Comparison of ENCODE assay signal across 8 cellular contexts in the genomic region with DNA sequence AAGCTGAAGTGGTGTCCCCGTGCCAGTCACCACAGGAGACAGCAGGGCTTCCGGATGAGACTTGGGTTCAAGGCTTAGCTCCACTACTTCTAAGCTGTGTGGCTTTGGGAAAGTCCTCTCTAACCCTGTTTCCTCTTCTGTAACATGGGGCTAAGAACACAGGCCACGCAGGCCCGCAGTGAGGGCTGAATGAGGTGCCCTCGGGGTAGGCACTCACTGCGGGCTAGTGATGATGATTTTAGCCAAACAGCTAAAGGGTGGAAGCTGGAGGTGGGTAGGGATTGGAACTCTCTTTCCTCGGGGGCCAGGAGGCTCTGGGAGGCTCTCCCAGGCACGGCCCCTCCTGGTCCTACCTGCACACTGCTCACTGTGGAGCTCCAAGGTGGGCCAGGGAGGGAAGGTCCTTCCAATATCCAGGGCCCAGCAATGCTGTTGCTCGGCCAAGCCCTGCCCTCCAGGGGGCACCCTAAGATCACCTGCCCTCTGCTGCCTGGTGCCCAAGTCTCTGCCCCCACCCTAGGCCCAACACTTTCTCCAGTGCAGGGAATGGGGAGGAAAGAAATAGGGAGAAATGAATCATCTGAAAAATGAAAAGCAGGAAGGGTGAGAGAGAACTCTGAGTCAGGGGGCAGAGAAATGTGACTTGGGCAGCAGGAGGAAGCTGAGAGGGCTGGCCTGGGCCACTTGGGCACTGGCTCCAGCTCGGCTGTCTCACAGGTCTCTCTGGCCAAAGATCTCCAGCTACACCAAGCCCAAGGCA. TPM values are rescaled to one million over a fixed set of nuclear protein-coding genes. Genes with fewer than 3 reads are reported as not detected.
DNase-seq lines count a peak whose midpoint lies in the region; ATAC-seq and TF ChIP-seq lines count a peak whose summit lies in the region.

No MANE protein-coding gene starts in this region.

- peaks cover 7% of the 10 kb centered on the region for H3F3A ChIP-seq in GM23248 (ENCODE audit: insufficient read depth)

- H3K4me2 ChIP-seq in GM23248 (ENCODE audit: unreplicated experiment): no peak overlapping the region

- POLR2A ChIA-PET in AG04450 (lab: Yijun Ruan, JAX): interaction anchor here (0.6 to 1.7 kb wide), 6 partner anchors 9 to 55 kb away, joined by 3 to 9 read pairs (median 3); a partner anchor contains a TSS

- peak overlapping the region; percentile 68 for H3K9ac ChIP-seq in GM23248

- H3K9me3 Mint-ChIP-seq in mesothelial cell of epicardium: no peaks in the 10 kb centered on the region

- H3K27me3 ChIP-seq in AG04450 (ENCODE audit: control insufficient read depth, insufficient read depth, low read length) (no peaks in the 10 kb centered on the region), GM23248 (replicated peaks; ENCODE audit: insufficient read depth) (no peaks in the 10 kb centered on the region), ascending aorta (no peaks in the 10 kb centered on the region)

- H3K27me3 Mint-ChIP-seq in mesothelial cell of epicardium (ENCODE audit: low read depth): no peaks in the 10 kb centered on the region

- peaks cover 12% of the 10 kb centered on the region for H3K4me1 ChIP-seq in GM23248 (ENCODE audit: insufficient read depth)
- H3K4me1 ChIP-seq in ascending aorta: peaks cover 4 to 12% of the 10 kb centered on the region in 2 donors

- H3K27ac Mint-ChIP-seq in mesothelial cell of epicardium: no peak overlapping the region

- H3K4me3 Mint-ChIP-seq in mesothelial cell of epicardium: no peak overlapping the region

- H3K4me1 Mint-ChIP-seq in mesothelial cell of epicardium: no peaks in the 10 kb centered on the region

- H2AFZ ChIP-seq in GM23248: no peak overlapping the region

- H3K79me2 ChIP-seq in GM23248 (ENCODE audit: insufficient read depth): no peaks in the 10 kb centered on the region

- CTCF ChIA-PET in AG04450 (lab: Charles Lee): interaction anchor here (0.5 to 2.7 kb wide), 25 partner anchors 8 to 250 kb away, joined by 3 to 34 read pairs (median 4); a partner anchor contains a TSS

- no peaks in the 10 kb centered on the region for H4K20me1 ChIP-seq in GM23248 (ENCODE audit: insufficient read depth)

- 73 to 74% methylated on average over 10 of the region's 10 CpGs for WGBS in GM23248 (ENCODE audit: low coverage in 1 of 2, low lambda C conversion rate in 2 of 2, missing lambda C conversion rate in 2 of 2), 2 experiments

- peaks cover 21% of the 10 kb centered on the region for H3K36me3 Mint-ChIP-seq in mesothelial cell of epicardium

- H3K27ac ChIP-seq in AG04450 (ENCODE audit: low read depth, low read length) (peak overlapping the region; percentile 65), GM23248 (peak overlapping the region; percentile 85), ascending aorta (peak overlapping the region; percentile 92 to 95)

- peaks cover 3% of the 10 kb centered on the region; the same call in 1 of the 2 replicates for H3K36me3 ChIP-seq in GM23248 (ENCODE audit: low read depth)
- H3K36me3 ChIP-seq in ascending aorta: peaks cover 56 to 69% of the 10 kb centered on the region in 2 donors

- TF ChIP-seq CTCF in AG04450 (IDR thresholded peaks at IDR 0.05; ENCODE audit: low read depth, low read length) (peak; percentile 64), ascending aorta (IDR thresholded peaks at IDR 0.05) (peak; percentile 76 to 89 (median 83)), mesothelial cell of epicardium (IDR thresholded peaks at IDR 0.05; ENCODE audit: unreplicated experiment) (no peak)

- no peaks in the 10 kb centered on the region for H3K9me2 ChIP-seq in GM23248 (ENCODE audit: insufficient read depth)

- in situ Hi-C loops in GM23248 (cut with MboI): no loop called here
- in situ Hi-C loops in SK-MEL-5 (cut with HindIII; ENCODE audit: low pct_unique_long_range_greater_than_20kb, low sequenced_read_pairs): no loop called here

- DNase-seq in AG04450 (ENCODE audit: low read depth, low spot score) (no peak), GM23248 (peak; percentile 87), SK-MEL-5 (ENCODE audit: low read depth, low spot score) (peak; percentile 50), ascending aorta (ENCODE audit: low spot score in 2 of 2) (peak in 1 of 2 donors; percentile 89), iPS-NIHi7 (ENCODE audit: extremely low spot score) (peak; percentile 75), mesothelial cell of epicardium (ENCODE audit: low spot score in 2 of 2, unreplicated experiment in 2 of 2) (no peak)
- DNase-seq in stimulated activated CD4-positive, alpha-beta T cell treated with anti-CD3 and anti-CD28 coated beads, Interleukin-4, amount 100 ng/mL, for 1 hour: peak; percentile 60

- H3K9me3 ChIP-seq in AG04450 (ENCODE audit: control insufficient read depth, insufficient read depth, low read length) (no peaks in the 10 kb centered on the region), GM23248 (ENCODE audit: low read depth) (no peaks in the 10 kb centered on the region), ascending aorta (no peaks in the 10 kb centered on the region)

- intact Hi-C loops in ascending aorta (cut with DNase I): loop anchor here (1.0 kb wide), 2 partner anchors 27 to 79 kb away; no protein-coding TSS in a partner anchor

- no peak for ATAC-seq in GM18502 (IDR thresholded peaks at IDR 0.05; ENCODE audit: poor library complexity, unreplicated experiment)

- no peak overlapping the region for H3K4me3 ChIP-seq in AG04450 (ENCODE audit: low read depth, low read length)
- no peak overlapping the region for H3K4me3 ChIP-seq in GM23248
- H3K4me3 ChIP-seq in ascending aorta: no peak overlapping the region

RNA-seq across cellular contexts. Expression of a gene that starts 19.2 kb away (rescaled TPM):
- 27.2 and 42.6 TPM in 2 replicates for polyA plus RNA-seq in AG04450 (2011; rRNA removed)
- 7.7 and 8.1 TPM in 2 replicates for polyA minus RNA-seq in AG04450 (2011; rRNA and poly(A)+ RNA removed)
- total RNA-seq in GM23248 (2014; rRNA removed; shearing (Covaris generic)): 294 and 328 TPM in 2 replicates
- 95.0 and 111 TPM in 2 replicates for polyA plus RNA-seq in GM23248 (2016; fragmentation: Nextera tagmentation; extraction: Ambion mirVana)
- 2.8 and 5.2 TPM in 2 replicates for total RNA-seq in SK-MEL-5 (2014; rRNA removed; shearing (Covaris generic))
- polyA plus RNA-seq in SK-MEL-5 (2015; cell fraction: cytosol; rRNA removed): 6.8 and 7.6 TPM in 2 replicates
- 0.84 and 1.9 TPM in 2 replicates for polyA plus RNA-seq in SK-MEL-5 (2015; cell fraction: nucleus; rRNA removed)
- total RNA-seq in ascending aorta: 251 TPM
- total RNA-seq in mesothelial cell of epicardium: 78.1 to 80.4 TPM (median 80.4 TPM) in 3 replicates

RNA-seq across cellular contexts. Expression of a gene that starts 36.4 kb away (rescaled TPM):
- polyA plus RNA-seq in AG04450 (2011; rRNA removed) (1.3 and 1.7 TPM in 2 replicates), GM23248 (2016; fragmentation: Nextera tagmentation; extraction: Ambion mirVana) (1.1 and 1.8 TPM in 2 replicates)
- polyA minus RNA-seq in AG04450 (2011; rRNA and poly(A)+ RNA removed): 1.6 and 2.2 TPM in 2 replicates
- total RNA-seq in GM23248 (2014; rRNA removed; shearing (Covaris generic)): 5.6 and 14.4 TPM in 2 replicates
- 0.11 and 0.98 TPM in 2 replicates for total RNA-seq in SK-MEL-5 (2014; rRNA removed; shearing (Covaris generic))
- 0.39 and 0.87 TPM in 2 replicates for polyA plus RNA-seq in SK-MEL-5 (2015; cell fraction: cytosol; rRNA removed)
- polyA plus RNA-seq in SK-MEL-5 (2015; cell fraction: nucleus; rRNA removed): 11.5 and 18.9 TPM in 2 replicates
- total RNA-seq in ascending aorta (1.3 TPM), mesothelial cell of epicardium (44.3 to 47.1 TPM (median 47.0 TPM) in 3 replicates)

RNA-seq across cellular contexts. Expression of a gene that starts 43.1 kb away (rescaled TPM):
- polyA plus RNA-seq in AG04450 (2011; rRNA removed): 26.4 and 30.3 TPM in 2 replicates
- 40.0 and 53.7 TPM in 2 replicates for polyA minus RNA-seq in AG04450 (2011; rRNA and poly(A)+ RNA removed)
- 11.1 and 16.4 TPM in 2 replicates for total RNA-seq in GM23248 (2014; rRNA removed; shearing (Covaris generic))
- polyA plus RNA-seq in GM23248 (2016; fragmentation: Nextera tagmentation; extraction: Ambion mirVana): 15.3 and 16.2 TPM in 2 replicates
- total RNA-seq in SK-MEL-5 (2014; rRNA removed; shearing (Covaris generic)): 14.5 and 14.6 TPM in 2 replicates
- 55.8 TPM in 2 replicates for polyA plus RNA-seq in SK-MEL-5 (2015; cell fraction: cytosol; rRNA removed)
- polyA plus RNA-seq in SK-MEL-5 (2015; cell fraction: nucleus; rRNA removed): 29.8 and 36.3 TPM in 2 replicates
- total RNA-seq in ascending aorta: 77.0 TPM
- total RNA-seq in mesothelial cell of epicardium: 40.1 to 43.6 TPM (median 42.7 TPM) in 3 replicates

RNA-seq across cellular contexts. Expression of a gene that starts 55.1 kb away (rescaled TPM):
- 50.8 and 63.6 TPM in 2 replicates for polyA plus RNA-seq in AG04450 (2011; rRNA removed)
- 17.9 and 35.4 TPM in 2 replicates for polyA minus RNA-seq in AG04450 (2011; rRNA and poly(A)+ RNA removed)
- total RNA-seq in GM23248 (2014; rRNA removed; shearing (Covaris generic)): 4.6 and 10.4 TPM in 2 replicates
- polyA plus RNA-seq in GM23248 (2016; fragmentation: Nextera tagmentation; extraction: Ambion mirVana): 72.5 and 80.2 TPM in 2 replicates
- total RNA-seq in SK-MEL-5 (2014; rRNA removed; shearing (Covaris generic)): 5.3 and 6.3 TPM in 2 replicates
- polyA plus RNA-seq in SK-MEL-5 (2015; cell fraction: cytosol; rRNA removed): 73.2 and 77.8 TPM in 2 replicates
- polyA plus RNA-seq in SK-MEL-5 (2015; cell fraction: nucleus; rRNA removed): 11.9 and 16.9 TPM in 2 replicates
- total RNA-seq in ascending aorta: 9.8 TPM
- total RNA-seq in mesothelial cell of epicardium: 24.7 to 26.1 TPM (median 26.0 TPM) in 3 replicates

Comparison
In these comparisons a context has a peak if more than half of its experiments do, and no peak if none do; other contexts are left out.
1. DNase-seq: peak in GM23248 (single experiment), SK-MEL-5 (single experiment), iPS-NIHi7 (single experiment) and stimulated activated CD4-positive, alpha-beta T cell treated with anti-CD3 and anti-CD28 coated beads, Interleukin-4, amount 100 ng/mL, for 1 hour (single experiment); none in AG04450 (single experiment) and mesothelial cell of epicardium (0 of 2).
2. RNA of a gene that starts 19.2 kb away (total RNA-seq): 294 to 328 TPM in GM23248, 251 TPM in ascending aorta (single experiment) and 78.1 to 80.4 TPM in mesothelial cell of epicardium; 2.8 to 5.2 TPM in SK-MEL-5; every median in the first group is over 10 times any median in the second.
3. Peak in every context shown above with its lines, with median percentiles within 50 percentile points of each other: H3K27ac ChIP-seq.